ENCODE assay signal across 8 cellular contexts in genomic region chr4:87799254-87799653, GRCh38. TPM values are rescaled to one million over a fixed set of nuclear protein-coding genes. Genes with fewer than 3 reads are reported as not detected.
"Had no signal": no experiment of that assay in that cellular context is flagged by ENCODE, and none has a peak within 500 bp of the region (broad histone marks: within the 10 kb centered on the region; RNA-seq: fewer than 3 reads in every experiment).

TSS of gene IBSP (plus strand) at chr4:87799554. CDS start at chr4:87802362, 2,808 bp downstream.

- DNase-seq: GM23248, H9, HCEC 1CT, KBM-7 had no signal

- H3K27ac Mint-ChIP-seq: H9, IgD-negative memory B cell had no signal

- H3K9ac ChIP-seq: GM23248 had no signal

- H3K27me3 Mint-ChIP-seq: IgD-negative memory B cell had no signal

- H3K4me1 Mint-ChIP-seq: H9, IgD-negative memory B cell had no signal

- H2AFZ ChIP-seq: GM23248 had no signal

- H3K4me3 ChIP-seq: GM23248 had no signal

- H3K27ac ChIP-seq: GM23248 had no signal

- FAIRE-seq: HTR-8/SVneo had no signal

- H3K9me3 Mint-ChIP-seq: IgD-negative memory B cell had no signal

- H3K36me3 Mint-ChIP-seq: IgD-negative memory B cell had no signal

- H3K4me3 Mint-ChIP-seq: H9, IgD-negative memory B cell had no signal

RNA-seq across cellular contexts. Expression of gene IBSP, which starts in this region (rescaled TPM):
- total RNA-seq: GM23248, H1, H9, HT-29 had no signal
- polyA plus RNA-seq: GM23248, H1, IgD-negative memory B cell had no signal
